Comparison of ENCODE assay signal across 35 cellular contexts in genomic region chr1:27710574-27710973, GRCh38.
"Had no signal": no experiment of that assay in that cellular context is flagged by ENCODE, and none has a peak within 500 bp of the region (broad histone marks: within the 10 kb centered on the region; RNA-seq: fewer than 3 reads in every experiment).

No MANE protein-coding gene starts in this region.

- DNase-seq: Karpas-422, Kasumi-1, MG63, MM.1S, MV-4-11, NCI-H1048, NCI-H1092, NCI-H1092 treated with DMSO at 0.1 percent for 48 hours, NCI-H1105, NCI-H1105 treated with DMSO at 0.1 percent for 48 hours, NCI-H1417, NCI-H1417 treated with DMSO at 0.1 percent for 48 hours, NCI-H1436, NCI-H1436 treated with DMSO at 0.1 percent for 48 hours, NCI-H146, NCI-H1694, NCI-H1694 treated with DMSO at 0.1 percent for 48 hours, NCI-H187, NCI-H187 treated with DMSO at 0.1 percent for 48 hours, NCI-H1930, NCI-H2029, NCI-H2029 treated with DMSO at 0.1 percent for 48 hours, NCI-H2081, NCI-H2081 treated with DMSO at 0.1 percent for 48 hours, NCI-H2107, NCI-H2171, NCI-H2171 treated with DMSO at 0.1 percent for 48 hours, NCI-H2227 treated with DMSO at 0.1 percent for 48 hours, NCI-H226, NCI-H345, NCI-H446, NCI-H446 treated with DMSO at 0.1 percent for 48 hours, NCI-H510A, NCI-H510A treated with DMSO at 0.1 percent for 48 hours, NCI-H524 had no signal
